In genomic region chr14:55804198-55804553, GRCh38 we compare ENCODE assay signal across 27 cellular contexts.
DNase-seq lines count a peak whose midpoint lies in the region; ATAC-seq, FAIRE-seq and TF ChIP-seq lines count a peak whose summit lies in the region.
"Had no signal": no experiment of that assay in that cellular context is flagged by ENCODE, and none has a peak within 500 bp of the region (broad histone marks: within the 10 kb centered on the region; RNA-seq: fewer than 3 reads in every experiment).

No MANE protein-coding gene starts in this region.

- H3K79me2 ChIP-seq in PC-9 (ENCODE audit: low read depth) (no peaks in the 10 kb centered on the region), hepatocyte (no peaks in the 10 kb centered on the region)

- peaks cover 7% of the 10 kb centered on the region for H3K9me3 Mint-ChIP-seq in activated CD4-positive, alpha-beta T cell treated with anti-CD3 and anti-CD28 coated beads for 36 hours (ENCODE audit: low read depth)
- H3K9me3 Mint-ChIP-seq: central memory CD8-positive, alpha-beta T cell had no signal

- TF ChIP-seq POLR2A in A549 (IDR thresholded peaks at IDR 0.05; ENCODE audit: low read length) = no peak

- H4K20me1 ChIP-seq in PC-9 (ENCODE audit: insufficient read depth) (no peaks in the 10 kb centered on the region), hepatocyte (ENCODE audit: insufficient read depth, poor library complexity, severe bottlenecking) (no peaks in the 10 kb centered on the region)

- H3K27ac ChIP-seq in A549 (peak overlapping the region; percentile 61 to 68; a peak in 4 of 6 replicates), PC-9 (peak overlapping the region; percentile 78), hepatocyte (peak overlapping the region; percentile 77)
- H3K27ac ChIP-seq: esophagus muscularis mucosa, lower lobe of right lung, SJCRH30, upper lobe of right lung, WERI-Rb-1 had no signal

- H3K9me2 ChIP-seq in PC-9 (ENCODE audit: insufficient read depth) (no peaks in the 10 kb centered on the region), hepatocyte (replicated peaks; ENCODE audit: insufficient read depth) (no peaks in the 10 kb centered on the region)

- H3K9me3 ChIP-seq in A549 = peaks cover 10% of the 10 kb centered on the region; the same call in 1 of the 3 replicates
- H3K9me3 ChIP-seq in PC-9 (ENCODE audit: insufficient read depth, low read depth) = peaks cover 15% of the 10 kb centered on the region
- no peaks in the 10 kb centered on the region for H3K9me3 ChIP-seq in hepatocyte (ENCODE audit: low read depth)
- H3K9me3 ChIP-seq: esophagus muscularis mucosa, heart left ventricle, lower lobe of right lung, SJCRH30, upper lobe of right lung had no signal

- H3K27me3 Mint-ChIP-seq in activated CD4-positive, alpha-beta T cell treated with anti-CD3 and anti-CD28 coated beads for 36 hours = no peaks in the 10 kb centered on the region
- H3K27me3 Mint-ChIP-seq: central memory CD8-positive, alpha-beta T cell; naive thymus-derived CD8-positive, alpha-beta T cell had no signal

- H2AFZ ChIP-seq in PC-9 (no peak overlapping the region), hepatocyte (no peak overlapping the region)
- H2AFZ ChIP-seq: GM23338 had no signal

- no peaks in the 10 kb centered on the region for H3K27me3 ChIP-seq in PC-9 (ENCODE audit: insufficient read depth, low read depth)
- H3K27me3 ChIP-seq in hepatocyte = no peaks in the 10 kb centered on the region
- H3K27me3 ChIP-seq: esophagus muscularis mucosa, heart left ventricle, SJCRH30, upper lobe of right lung had no signal

- peaks cover 41% of the 10 kb centered on the region for H3K4me1 Mint-ChIP-seq in activated CD4-positive, alpha-beta T cell treated with anti-CD3 and anti-CD28 coated beads for 36 hours

- H3F3A ChIP-seq in PC-9 (ENCODE audit: insufficient read depth, low read depth) = peaks cover 13% of the 10 kb centered on the region

- FAIRE-seq in A549 (lab: Jason Lieb, UNC) = no peak

- no peak overlapping the region for H3K4me3 Mint-ChIP-seq in activated CD4-positive, alpha-beta T cell treated with anti-CD3 and anti-CD28 coated beads for 36 hours
- H3K4me3 Mint-ChIP-seq: central memory CD8-positive, alpha-beta T cell; GM23338; naive thymus-derived CD8-positive, alpha-beta T cell had no signal

- peaks cover 37% of the 10 kb centered on the region for H3K4me1 ChIP-seq in A549
- H3K4me1 ChIP-seq in PC-9 (replicated peaks; ENCODE audit: insufficient read depth) = peaks cover 38% of the 10 kb centered on the region
- H3K4me1 ChIP-seq in hepatocyte (ENCODE audit: insufficient read depth) = peaks cover 27% of the 10 kb centered on the region

- no TSS peak for BruUV-seq in PC-9 (replicated peaks; lab: Mats Ljungman, UMichigan)

- H3K4me3 ChIP-seq in A549 = no peak overlapping the region
- no peak overlapping the region for H3K4me3 ChIP-seq in PC-9
- H3K4me3 ChIP-seq in hepatocyte = no peak overlapping the region
- H3K4me3 ChIP-seq: esophagus muscularis mucosa, GM23338, heart left ventricle, lower lobe of right lung, SJCRH30, upper lobe of right lung had no signal

- ATAC-seq in activated CD4-positive, alpha-beta T cell treated with anti-CD3 and anti-CD28 coated beads for 36 hours = peak; percentile 5
- ATAC-seq in A549 (no peak), HG03354 (IDR thresholded peaks at IDR 0.05; ENCODE audit: poor library complexity, severe bottlenecking, unreplicated experiment) (no peak)
- ATAC-seq: GM23338; heart left ventricle; lower lobe of right lung; naive thymus-derived CD8-positive, alpha-beta T cell; upper lobe of right lung had no signal

- TF ChIP-seq RAD21 in A549 (conservative IDR thresholded peaks at IDR 0.05 in 1 of 2, IDR thresholded peaks at IDR 0.05 in 1 of 2) = no peak

- H3K27ac Mint-ChIP-seq in activated CD4-positive, alpha-beta T cell treated with anti-CD3 and anti-CD28 coated beads for 36 hours = no peak overlapping the region
- H3K27ac Mint-ChIP-seq: CD14-positive monocyte, GM23338 had no signal

- TF ChIP-seq CTCF in A549 (IDR thresholded peaks at IDR 0.05) (no peak), PC-9 (conservative IDR thresholded peaks at IDR 0.05) (no peak), hepatocyte (IDR thresholded peaks at IDR 0.05; ENCODE audit: poor library complexity) (no peak)

- intact Hi-C loops in activated CD4-positive, alpha-beta T cell treated with anti-CD3 and anti-CD28 coated beads for 36 hours (cut with DNase I, micrococcal nuclease) = no loop called here
- intact Hi-C loops in PC-9 (cut with micrococcal nuclease; ENCODE audit: unreplicated experiment) = loop anchor here (1.0 to 10.0 kb wide), 3 partner anchors 97 to 671 kb away; no protein-coding TSS in a partner anchor

- peaks cover 2% of the 10 kb centered on the region for H3K36me3 Mint-ChIP-seq in activated CD4-positive, alpha-beta T cell treated with anti-CD3 and anti-CD28 coated beads for 36 hours (ENCODE audit: low read depth)
- H3K36me3 Mint-ChIP-seq: CD14-positive monocyte; naive thymus-derived CD8-positive, alpha-beta T cell had no signal

- H3K36me3 ChIP-seq in PC-9 (ENCODE audit: low read depth) = no peaks in the 10 kb centered on the region
- no peaks in the 10 kb centered on the region for H3K36me3 ChIP-seq in hepatocyte (replicated peaks; ENCODE audit: insufficient read depth, low read depth)
- H3K36me3 ChIP-seq: esophagus muscularis mucosa, heart left ventricle, lower lobe of right lung, SJCRH30, upper lobe of right lung, WERI-Rb-1 had no signal

- POLR2A ChIA-PET in activated CD4-positive, alpha-beta T cell treated with anti-CD3 and anti-CD28 coated beads for 36 hours (lab: Charles Lee) = no interaction called here
- POLR2A ChIA-PET in A549 (lab: Yijun Ruan, JAX) = no interaction called here
- POLR2A ChIA-PET in PC-9 (lab: Charles Lee; ENCODE audit: unreplicated experiment) = no interaction called here

- CTCF ChIA-PET in activated CD4-positive, alpha-beta T cell treated with anti-CD3 and anti-CD28 coated beads for 36 hours (lab: Charles Lee) = interaction anchor here (1.4 kb wide), 1 partner anchor 11 kb away, joined by 3 read pairs; no protein-coding TSS in a partner anchor
- CTCF ChIA-PET in A549 (lab: Yijun Ruan, JAX) = interaction anchor here (0.8 to 1.1 kb wide), 2 partner anchors 54 to 536 kb away, joined by 3 read pairs; no protein-coding TSS in a partner anchor
- CTCF ChIA-PET in PC-9 (lab: Charles Lee) = no interaction called here

- peak; percentile 18 for DNase-seq in activated CD4-positive, alpha-beta T cell treated with anti-CD3 and anti-CD28 coated beads for 36 hours
- DNase-seq in activated CD4-positive, alpha-beta T cell treated with anti-CD3 and anti-CD28 coated beads, Interleukin-2, amount 50 U/mL, for 48 hours = no peak
- DNase-seq in A549 (ENCODE audit: low read depth in 1 of 2, low spot score in 1 of 2) (no peak), PC-9 (no peak), hepatocyte (ENCODE audit: low spot score) (no peak)
- no peak for DNase-seq in stimulated activated CD8-positive, alpha-beta memory T cell treated with anti-CD3 and anti-CD28 coated beads, Interleukin-4, amount 100 ng/mL, for 48 hours
- DNase-seq in stimulated activated naive CD4-positive, alpha-beta T cell treated with Interleukin-2 at 50 U/mL for 16 hours (lab: John Stamatoyannopoulos, UW) = no peak
- DNase-seq: 8988T; activated CD8-positive, alpha-beta memory T cell treated with anti-CD3 and anti-CD28 coated beads, Interleukin-2, amount 50 U/mL, for 48 hours; activated effector memory CD4-positive, alpha-beta T cell treated with anti-CD3 and anti-CD28 coated beads, Interleukin-2, amount 50 U/mL, for 16 hours; heart left ventricle; lower lobe of right lung; midbrain; naive thymus-derived CD8-positive, alpha-beta T cell; NCI-H1048; NCI-H446 treated with DMSO at 0.1 percent for 48 hours; NCI-H774; SJCRH30; stimulated activated naive CD4-positive, alpha-beta T cell; SW 1271; upper lobe of right lung; WERI-Rb-1 had no signal

- TF ChIP-seq EP300 in A549 (IDR thresholded peaks at IDR 0.05) = no peak

- 87% methylated on average over 5 of the region's 5 CpGs for WGBS in A549 (ENCODE audit: missing lambda C conversion rate)
- 94% methylated on average over 5 of the region's 5 CpGs for WGBS in hepatocyte (ENCODE audit: low lambda C conversion rate, missing lambda C conversion rate)

- H3K4me2 ChIP-seq in A549 (no peak overlapping the region), PC-9 (peak overlapping the region; percentile 53), hepatocyte (no peak overlapping the region)
- H3K4me2 ChIP-seq: GM23338 had no signal

TF ChIP-seq in A549, 52 proteins besides CTCF, POLR2A, EP300 and RAD21 (continues in another document):
- TF ChIP-seq ZFP36 (IDR thresholded peaks at IDR 0.05; ENCODE audit: borderline replicate concordance, partially characterized antibody) (no peak), ELK1 (IDR thresholded peaks at IDR 0.05; ENCODE audit: low read depth, low read length) (no peak), HDAC2 (IDR thresholded peaks at IDR 0.05) (no peak), RNF2 (IDR thresholded peaks at IDR 0.05; ENCODE audit: borderline replicate concordance, low read depth) (no peak), JUN (IDR thresholded peaks at IDR 0.05) (no peak), SREBF2 (IDR thresholded peaks at IDR 0.05) (no peak), MYC (IDR thresholded peaks at IDR 0.05; ENCODE audit: borderline replicate concordance, low read length) (no peak), CBX8 (IDR thresholded peaks at IDR 0.05) (no peak)
- TF ChIP-seq, protein P1, sequence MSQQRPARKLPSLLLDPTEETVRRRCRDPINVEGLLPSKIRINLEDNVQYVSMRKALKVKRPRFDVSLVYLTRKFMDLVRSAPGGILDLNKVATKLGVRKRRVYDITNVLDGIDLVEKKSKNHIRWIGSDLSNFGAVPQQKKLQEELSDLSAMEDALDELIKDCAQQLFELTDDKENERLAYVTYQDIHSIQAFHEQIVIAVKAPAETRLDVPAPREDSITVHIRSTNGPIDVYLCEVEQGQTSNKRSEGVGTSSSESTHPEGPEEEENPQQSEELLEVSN (IDR thresholded peaks at IDR 0.05; ENCODE audit: borderline replicate concordance, low read depth) = no peak
